ENCODE assay signal across 8 cellular contexts in the genomic region with DNA sequence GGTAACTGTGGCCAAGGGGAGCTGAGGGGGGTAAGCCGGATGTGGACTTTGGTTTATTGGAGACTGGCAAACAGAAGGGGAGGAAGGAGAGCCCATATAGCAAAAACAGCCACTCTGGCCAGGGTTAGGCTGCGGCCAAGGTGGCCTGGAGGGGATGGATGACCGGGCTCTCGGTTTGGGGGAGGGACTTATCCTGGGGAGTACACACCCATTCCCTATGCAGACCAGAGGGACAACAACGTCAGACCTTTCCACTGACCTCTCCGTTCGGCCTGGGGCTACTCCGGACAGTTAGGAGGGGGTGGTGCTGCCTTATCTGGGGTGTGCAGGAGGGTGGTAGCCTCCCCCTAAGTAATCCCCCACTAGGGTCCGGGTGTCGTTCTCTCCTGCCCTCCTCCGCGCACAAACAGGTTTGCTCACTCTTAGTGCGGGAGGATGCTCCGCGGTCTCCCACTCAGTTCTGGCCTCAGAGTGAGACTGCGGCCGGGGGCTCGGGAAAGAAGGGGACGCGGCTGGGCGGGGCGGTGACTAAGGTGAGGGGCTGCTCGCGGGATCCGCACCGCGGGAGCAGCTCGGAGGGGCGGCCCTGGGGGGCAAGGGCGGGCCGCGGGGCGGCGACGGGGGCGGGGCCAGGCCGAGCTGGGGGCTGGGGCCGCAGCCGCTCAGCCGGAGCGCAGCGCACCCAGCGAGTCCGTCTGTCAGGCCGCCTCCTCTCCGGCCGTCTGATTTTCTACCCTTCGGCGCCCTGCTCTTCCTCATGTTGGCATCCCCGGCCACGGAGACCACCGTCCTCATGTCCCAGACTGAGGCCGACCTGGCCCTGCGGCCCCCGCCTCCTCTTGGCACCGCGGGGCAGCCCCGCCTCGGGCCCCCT. TPM values are rescaled to one million over a fixed set of nuclear protein-coding genes. Genes with fewer than 3 reads are reported as not detected.
DNase-seq lines count a peak whose midpoint lies in the region; ATAC-seq and TF ChIP-seq lines count a peak whose summit lies in the region.

A gene (plus strand): TSS at position 669 of the 874 bp plus-strand sequence. CDS start 89 bp downstream, at position 758.

- H3K9me3 ChIP-seq in HUES48 (ENCODE audit: control insufficient read depth, insufficient read depth, low read length) (no peaks in the 10 kb centered on the region), right lobe of liver (no peaks in the 10 kb centered on the region)

- H3K27me3 Mint-ChIP-seq in chondrocyte (ENCODE audit: low read depth), result peaks cover 5% of the 10 kb centered on the region
- H3K27me3 Mint-ChIP-seq in T-helper 2 cell treated with Interferon-gamma antibody and Interleukin-4, amounts not matched to agents 5 μg/mL and 100 μg/mL, for 36 hours (ENCODE audit: low read depth), result peaks cover 46% of the 10 kb centered on the region

- H3K27ac ChIP-seq in HUES48 (ENCODE audit: low read depth, low read length) (peak within 1 kb of the TSS; percentile 68), right lobe of liver (no peak within 1 kb of the TSS)

- intact Hi-C loops in right lobe of liver (cut with DNase I), result no loop called here

- peak within 1 kb of the TSS; percentile 2 for H3K27ac Mint-ChIP-seq in chondrocyte (ENCODE audit: unreplicated experiment)
- no peak within 1 kb of the TSS for H3K27ac Mint-ChIP-seq in T-helper 2 cell treated with Interferon-gamma antibody and Interleukin-4, amounts not matched to agents 5 μg/mL and 100 μg/mL, for 36 hours

- TF ChIP-seq POLR2A in right lobe of liver (IDR thresholded peaks at IDR 0.05), result no peak

- peak within 1 kb of the TSS; percentile 53 for H3K4me3 Mint-ChIP-seq in chondrocyte (ENCODE audit: unreplicated experiment)
- H3K4me3 Mint-ChIP-seq in T-helper 2 cell treated with Interferon-gamma antibody and Interleukin-4, amounts not matched to agents 5 μg/mL and 100 μg/mL, for 36 hours, result no peak within 1 kb of the TSS

- no peaks in the 10 kb centered on the region for H3K9me3 Mint-ChIP-seq in chondrocyte (ENCODE audit: low read depth)
- no peaks in the 10 kb centered on the region for H3K9me3 Mint-ChIP-seq in T-helper 2 cell treated with Interferon-gamma antibody and Interleukin-4, amounts not matched to agents 5 μg/mL and 100 μg/mL, for 36 hours

- H3K27me3 ChIP-seq in HUES48 (ENCODE audit: control insufficient read depth, insufficient read depth, low read length), result peaks cover 20% of the 10 kb centered on the region
- no peaks in the 10 kb centered on the region for H3K27me3 ChIP-seq in right lobe of liver

- H3K4me3 ChIP-seq in HUES48 (ENCODE audit: low read depth, low read length) (peak within 1 kb of the TSS; percentile 63), right lobe of liver (peak within 1 kb of the TSS in 2 of 3 donors; percentile 4 to 9)

- H3K4me1 Mint-ChIP-seq in chondrocyte (ENCODE audit: low read depth), result peaks cover 26% of the 10 kb centered on the region
- no peaks in the 10 kb centered on the region for H3K4me1 Mint-ChIP-seq in T-helper 2 cell treated with Interferon-gamma antibody and Interleukin-4, amounts not matched to agents 5 μg/mL and 100 μg/mL, for 36 hours (ENCODE audit: low read depth)

- H3K36me3 Mint-ChIP-seq in chondrocyte (ENCODE audit: low read depth), result peaks cover 7% of the 10 kb centered on the region
- peaks cover 25% of the 10 kb centered on the region for H3K36me3 Mint-ChIP-seq in T-helper 2 cell treated with Interferon-gamma antibody and Interleukin-4, amounts not matched to agents 5 μg/mL and 100 μg/mL, for 36 hours (ENCODE audit: low read depth)

- peak; percentile 38 for DNase-seq in A172 (ENCODE audit: low spot score)
- no peak for DNase-seq in chondrocyte (ENCODE audit: low spot score)
- DNase-seq in right lobe of liver, result no peak
- DNase-seq in hypothalamus (lab: John Stamatoyannopoulos, UW), result no peak
- no peak for DNase-seq in middle frontal gyrus (ENCODE audit: extremely low spot score, low spot score)
- DNase-seq in T-helper 2 cell treated with Interferon-gamma antibody and Interleukin-4, amounts not matched to agents 5 μg/mL and 100 μg/mL, for 36 hours (ENCODE audit: low spot score), result no peak

- H3K9ac ChIP-seq in HUES48 (ENCODE audit: low read depth, low read length), result no peak within 1 kb of the TSS; the same call in 1 of the 2 replicates

- peak; percentile 34 to 51 (median 42) for ATAC-seq in right lobe of liver
- no peak for ATAC-seq in GM18873 (IDR thresholded peaks at IDR 0.05; ENCODE audit: low FRiP score, unreplicated experiment)

- WGBS in right lobe of liver (ENCODE audit: insufficient coverage, low coverage, low lambda C conversion rate, missing lambda C conversion rate), result 26% methylated on average over 6 of the region's 59 CpGs

- no peak for TF ChIP-seq CTCF in chondrocyte (IDR thresholded peaks at IDR 0.05)
- TF ChIP-seq CTCF in right lobe of liver (IDR thresholded peaks at IDR 0.05), result no peak

- 0 out of 2 replicates have a peak, but pooled peaks cover 5% of the 10 kb centered on the region for H3K4me1 ChIP-seq in HUES48 (ENCODE audit: control insufficient read depth, insufficient read depth, low read length)
- peaks cover 0 to 12% (median 0%) of the 10 kb centered on the region in 4 donors for H3K4me1 ChIP-seq in right lobe of liver

- H3K36me3 ChIP-seq in HUES48 (ENCODE audit: control insufficient read depth, insufficient read depth, low read length) (peaks cover 39% of the 10 kb centered on the region), right lobe of liver (peaks cover 0 to 36% (median 18%) of the 10 kb centered on the region in 4 donors)

RNA-seq across cellular contexts. Expression of the gene that starts here (rescaled TPM):
- total RNA-seq in A172 (2014; rRNA removed; shearing (Covaris generic)), result 0.34 and 0.50 TPM in 2 replicates
- total RNA-seq in chondrocyte (0.26 to 0.32 TPM in 2 of 3 replicates, not detected in the other), right lobe of liver (1 to 10 TPM in 1 of 6 experiments, under 1 TPM in 2, not detected in 3; 0.12 to 1.1 (median 0.22) TPM)

Comparison
In these comparisons a context has a peak if more than half of its experiments do, and no peak if none do; other contexts are left out.
1. Peak in DNase-seq in A172; RNA of the gene not detected or under 1 TPM.